ENCODE assay signal across 1 cellular context in the genomic region with DNA sequence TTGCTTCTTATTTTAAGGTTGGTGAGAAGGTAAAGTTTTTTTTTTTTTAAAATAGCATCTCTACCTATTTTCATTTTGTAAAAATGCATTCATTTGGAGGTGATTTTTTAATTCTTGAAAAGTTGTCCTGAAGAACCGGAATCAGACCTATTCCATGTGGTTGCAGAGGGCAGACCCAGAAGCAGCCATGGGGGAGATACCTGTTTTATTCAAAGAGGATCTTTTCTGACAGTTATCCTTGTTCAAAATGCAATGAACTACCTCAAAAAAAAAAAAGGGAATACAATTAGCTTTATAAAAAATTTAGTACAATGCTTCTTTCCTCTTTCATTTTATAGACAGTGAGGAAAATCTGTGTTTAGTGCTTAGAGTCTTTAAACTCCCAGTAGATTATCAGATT.
TF ChIP-seq lines count a peak whose summit lies in the region.

No MANE protein-coding gene starts in this region.

TF ChIP-seq in K562, 482 proteins besides CTCF, POLR2A, EP300 and RAD21 (continued from another document):
- no peak for TF ChIP-seq PCBP1 (IDR thresholded peaks at IDR 0.05; ENCODE audit: low read depth, low read length, poor library complexity, severe bottlenecking)
- TF ChIP-seq, protein P1, sequence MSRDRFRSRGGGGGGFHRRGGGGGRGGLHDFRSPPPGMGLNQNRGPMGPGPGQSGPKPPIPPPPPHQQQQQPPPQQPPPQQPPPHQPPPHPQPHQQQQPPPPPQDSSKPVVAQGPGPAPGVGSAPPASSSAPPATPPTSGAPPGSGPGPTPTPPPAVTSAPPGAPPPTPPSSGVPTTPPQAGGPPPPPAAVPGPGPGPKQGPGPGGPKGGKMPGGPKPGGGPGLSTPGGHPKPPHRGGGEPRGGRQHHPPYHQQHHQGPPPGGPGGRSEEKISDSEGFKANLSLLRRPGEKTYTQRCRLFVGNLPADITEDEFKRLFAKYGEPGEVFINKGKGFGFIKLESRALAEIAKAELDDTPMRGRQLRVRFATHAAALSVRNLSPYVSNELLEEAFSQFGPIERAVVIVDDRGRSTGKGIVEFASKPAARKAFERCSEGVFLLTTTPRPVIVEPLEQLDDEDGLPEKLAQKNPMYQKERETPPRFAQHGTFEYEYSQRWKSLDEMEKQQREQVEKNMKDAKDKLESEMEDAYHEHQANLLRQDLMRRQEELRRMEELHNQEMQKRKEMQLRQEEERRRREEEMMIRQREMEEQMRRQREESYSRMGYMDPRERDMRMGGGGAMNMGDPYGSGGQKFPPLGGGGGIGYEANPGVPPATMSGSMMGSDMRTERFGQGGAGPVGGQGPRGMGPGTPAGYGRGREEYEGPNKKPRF (IDR thresholded peaks at IDR 0.05; ENCODE audit: low read depth, low read length): no peak
- no peak for TF ChIP-seq BCOR (IDR thresholded peaks at IDR 0.05)
- TF ChIP-seq RFX7 (CRISPR knock-in tag; IDR thresholded peaks at IDR 0.05): no peak
- no peak for TF ChIP-seq RBBP5 (IDR thresholded peaks at IDR 0.05; ENCODE audit: borderline replicate concordance, insufficient read depth, low read length, poor library complexity, severe bottlenecking)
- TF ChIP-seq, protein P2, sequence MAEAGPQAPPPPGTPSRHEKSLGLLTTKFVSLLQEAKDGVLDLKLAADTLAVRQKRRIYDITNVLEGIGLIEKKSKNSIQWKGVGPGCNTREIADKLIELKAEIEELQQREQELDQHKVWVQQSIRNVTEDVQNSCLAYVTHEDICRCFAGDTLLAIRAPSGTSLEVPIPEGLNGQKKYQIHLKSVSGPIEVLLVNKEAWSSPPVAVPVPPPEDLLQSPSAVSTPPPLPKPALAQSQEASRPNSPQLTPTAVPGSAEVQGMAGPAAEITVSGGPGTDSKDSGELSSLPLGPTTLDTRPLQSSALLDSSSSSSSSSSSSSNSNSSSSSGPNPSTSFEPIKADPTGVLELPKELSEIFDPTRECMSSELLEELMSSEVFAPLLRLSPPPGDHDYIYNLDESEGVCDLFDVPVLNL (CRISPR knock-in tag; IDR thresholded peaks at IDR 0.05; ENCODE audit: low read depth): no peak
- TF ChIP-seq NFIX (CRISPR knock-in tag; IDR thresholded peaks at IDR 0.05; ENCODE audit: low read depth): no peak
- TF ChIP-seq SNIP1 (IDR thresholded peaks at IDR 0.05; ENCODE audit: low read depth): no peak
- TF ChIP-seq ZNF133 (CRISPR knock-in tag; IDR thresholded peaks at IDR 0.05): no peak
- TF ChIP-seq ZNF764 (CRISPR knock-in tag; IDR thresholded peaks at IDR 0.05; ENCODE audit: low read depth): no peak
- no peak for TF ChIP-seq ZNF174 (CRISPR knock-in tag; IDR thresholded peaks at IDR 0.05)
- no peak for TF ChIP-seq JUNB (CRISPR knock-in tag; conservative IDR thresholded peaks at IDR 0.05)
